32 cellular contexts compared by ENCODE assay signal in the genomic region with DNA sequence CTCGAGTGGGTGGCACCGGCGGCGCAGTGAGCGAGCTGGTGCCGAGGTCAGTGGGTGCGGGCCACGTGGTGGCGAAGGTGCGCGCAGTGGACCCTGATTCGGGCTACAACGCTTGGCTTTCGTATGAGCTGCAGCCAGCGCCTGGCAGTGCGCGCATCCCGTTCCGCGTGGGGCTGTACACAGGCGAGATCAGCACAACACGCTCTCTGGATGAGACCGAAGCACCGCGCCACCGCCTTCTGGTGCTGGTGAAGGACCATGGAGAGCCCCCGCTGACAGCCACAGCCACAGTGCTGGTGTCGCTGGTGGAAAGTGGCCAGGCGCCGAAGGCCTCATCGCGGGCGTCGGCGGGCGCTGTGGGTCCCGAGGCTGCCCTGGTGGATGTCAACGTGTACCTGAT. TPM values are rescaled to one million over a fixed set of nuclear protein-coding genes. Genes with fewer than 3 reads are reported as not detected.
"Had no signal": no experiment of that assay in that cellular context is flagged by ENCODE, and none has a peak within 500 bp of the region (broad histone marks: within the 10 kb centered on the region; RNA-seq: fewer than 3 reads in every experiment).

No MANE protein-coding gene starts in this region.

- H3K27me3 ChIP-seq: body of pancreas, colonic mucosa had no signal

- ATAC-seq: activated CD4-positive, CD25-positive, alpha-beta regulatory T cell treated with anti-CD3 and anti-CD28 coated beads, Interleukin-2, amount 50 U/mL, for 24 hours; activated CD8-positive, alpha-beta T cell treated with anti-CD3 and anti-CD28 coated beads for 36 hours; activated naive CD8-positive, alpha-beta T cell treated with anti-CD3 and anti-CD28 coated beads, Interleukin-2, amount 50 U/mL, for 24 hours; activated T-cell treated with anti-CD3 and anti-CD28 coated beads, Interleukin-2, amount 50 U/mL, for 4 hours; activated T-helper 17 cell treated with anti-CD3 and anti-CD28 coated beads, Interleukin-2, amount 50 U/mL, for 72 hours; body of pancreas; gastroesophageal sphincter; T-helper 17 cell had no signal

- DNase-seq: activated B cell treated with CpG ODN at 0.5 μM for 24 hours; activated CD4-positive, alpha-beta T cell treated with anti-CD3 and anti-CD28 coated beads for 48 hours; activated CD4-positive, alpha-beta T cell treated with anti-CD3 and anti-CD28 coated beads, Interleukin-2, amount 50 U/mL, for 1 hour; activated CD4-positive, alpha-beta T cell treated with anti-CD3 and anti-CD28 coated beads, Interleukin-2, amount 50 U/mL, for 48 hours; activated CD8-positive, alpha-beta memory T cell treated with anti-CD3 and anti-CD28 coated beads for 24 hours; activated CD8-positive, alpha-beta T cell treated with anti-CD3 and anti-CD28 coated beads for 36 hours; activated effector memory CD4-positive, alpha-beta T cell treated with Interleukin-2 at 50 U/mL for 16 hours; activated gamma-delta T cell treated with Interleukin-2 at 50 U/mL for 16 hours; activated naive CD4-positive, alpha-beta T cell treated with anti-CD3 and anti-CD28 coated beads for 36 hours; activated naive CD8-positive, alpha-beta T cell treated with anti-CD3 and anti-CD28 coated beads for 36 hours; activated naive CD8-positive, alpha-beta T cell treated with anti-CD3 and anti-CD28 coated beads, Interleukin-2, amount 50 U/mL, for 24 hours; activated T-cell treated with anti-CD3 and anti-CD28 coated beads, Interleukin-2, amount 50 U/mL, for 4 hours; adrenal gland; amygdala; body of pancreas; central memory CD4-positive, alpha-beta T cell; cerebellar nuclear complex; colonic mucosa; effector CD8-positive, alpha-beta T cell; esophagus squamous epithelium; foreskin melanocyte; T-helper 1 cell; T-helper 17 cell; T1000; WERI-Rb-1 had no signal

- H3K4me3 ChIP-seq: adrenal gland, body of pancreas, colonic mucosa, esophagus squamous epithelium, gastroesophageal sphincter had no signal

- H3K4me1 ChIP-seq: adrenal gland, body of pancreas, colonic mucosa, esophagus squamous epithelium, gastroesophageal sphincter had no signal

- H3K36me3 ChIP-seq: adrenal gland, colonic mucosa, esophagus squamous epithelium, gastroesophageal sphincter had no signal

- H3K27ac ChIP-seq: adrenal gland, body of pancreas, colonic mucosa, epithelial cell of prostate, esophagus squamous epithelium, gastroesophageal sphincter, WERI-Rb-1 had no signal

RNA-seq across cellular contexts. Expression of a gene that starts 2.1 kb away (rescaled TPM):
- total RNA-seq: activated B cell treated with CpG ODN at 0.5 μM for 24 hours; activated CD8-positive, alpha-beta T cell treated with anti-CD3 and anti-CD28 coated beads for 36 hours; activated naive CD4-positive, alpha-beta T cell treated with anti-CD3 and anti-CD28 coated beads for 36 hours; activated naive CD8-positive, alpha-beta T cell treated with anti-CD3 and anti-CD28 coated beads for 36 hours; activated T-cell treated with anti-CD3 and anti-CD28 coated beads, Interleukin-2, amount 50 U/mL, for 4 hours; activated T-helper 17 cell treated with anti-CD3 and anti-CD28 coated beads, Interleukin-2, amount 50 U/mL, for 72 hours; endothelial cell of umbilical vein; T-helper 17 cell had no signal
- polyA plus RNA-seq: endothelial cell of umbilical vein had no signal

RNA-seq across cellular contexts. Expression of a gene that starts 4.3 kb away (rescaled TPM):
- total RNA-seq: activated B cell treated with CpG ODN at 0.5 μM for 24 hours; activated CD8-positive, alpha-beta T cell treated with anti-CD3 and anti-CD28 coated beads for 36 hours; activated naive CD4-positive, alpha-beta T cell treated with anti-CD3 and anti-CD28 coated beads for 36 hours; activated naive CD8-positive, alpha-beta T cell treated with anti-CD3 and anti-CD28 coated beads for 36 hours; activated T-cell treated with anti-CD3 and anti-CD28 coated beads, Interleukin-2, amount 50 U/mL, for 4 hours; activated T-helper 17 cell treated with anti-CD3 and anti-CD28 coated beads, Interleukin-2, amount 50 U/mL, for 72 hours; dermis microvascular lymphatic vessel endothelial cell; T-helper 17 cell had no signal

RNA-seq across cellular contexts. Expression of a gene that starts 10.6 kb away (rescaled TPM):
- total RNA-seq: activated B cell treated with CpG ODN at 0.5 μM for 24 hours; activated CD8-positive, alpha-beta T cell treated with anti-CD3 and anti-CD28 coated beads for 36 hours; activated naive CD4-positive, alpha-beta T cell treated with anti-CD3 and anti-CD28 coated beads for 36 hours; activated naive CD8-positive, alpha-beta T cell treated with anti-CD3 and anti-CD28 coated beads for 36 hours; activated T-cell treated with anti-CD3 and anti-CD28 coated beads, Interleukin-2, amount 50 U/mL, for 4 hours; activated T-helper 17 cell treated with anti-CD3 and anti-CD28 coated beads, Interleukin-2, amount 50 U/mL, for 72 hours; endothelial cell of umbilical vein; T-helper 17 cell had no signal

RNA-seq across cellular contexts. Expression of a gene that starts 16.6 kb away (rescaled TPM):
- total RNA-seq: activated B cell treated with CpG ODN at 0.5 μM for 24 hours; activated CD8-positive, alpha-beta T cell treated with anti-CD3 and anti-CD28 coated beads for 36 hours; activated naive CD4-positive, alpha-beta T cell treated with anti-CD3 and anti-CD28 coated beads for 36 hours; activated naive CD8-positive, alpha-beta T cell treated with anti-CD3 and anti-CD28 coated beads for 36 hours; activated T-helper 17 cell treated with anti-CD3 and anti-CD28 coated beads, Interleukin-2, amount 50 U/mL, for 72 hours; T-helper 17 cell had no signal

RNA-seq across cellular contexts. Expression of a gene that starts 17.5 kb away (rescaled TPM):
- total RNA-seq: activated B cell treated with CpG ODN at 0.5 μM for 24 hours; activated CD8-positive, alpha-beta T cell treated with anti-CD3 and anti-CD28 coated beads for 36 hours; activated naive CD4-positive, alpha-beta T cell treated with anti-CD3 and anti-CD28 coated beads for 36 hours; activated naive CD8-positive, alpha-beta T cell treated with anti-CD3 and anti-CD28 coated beads for 36 hours; activated T-cell treated with anti-CD3 and anti-CD28 coated beads, Interleukin-2, amount 50 U/mL, for 4 hours; activated T-helper 17 cell treated with anti-CD3 and anti-CD28 coated beads, Interleukin-2, amount 50 U/mL, for 72 hours; dermis microvascular lymphatic vessel endothelial cell; endothelial cell of umbilical vein; T-helper 17 cell had no signal
- polyA plus RNA-seq: aorta, endothelial cell of umbilical vein had no signal
